In the genomic region with DNA sequence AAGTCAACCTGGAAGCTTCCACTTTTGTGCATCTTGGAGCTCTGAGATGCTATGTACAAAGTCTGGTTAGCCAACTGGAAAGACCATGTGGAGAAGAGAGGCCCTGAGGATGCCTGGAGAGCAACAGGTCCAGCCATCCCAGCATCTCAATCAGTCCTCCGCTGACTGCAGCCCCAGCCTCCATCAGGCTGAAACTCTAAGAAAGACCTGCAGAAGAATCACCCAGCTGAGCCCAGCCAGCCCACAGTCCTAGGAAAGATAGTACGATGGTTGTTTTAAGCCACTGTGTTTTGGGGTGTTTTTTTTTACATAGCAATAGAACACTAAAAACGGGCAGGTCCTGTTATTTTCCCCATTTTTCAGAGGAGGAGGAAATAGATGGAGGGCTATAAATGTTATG, we compare ENCODE assay signal across 29 cellular contexts.
"Had no signal": no experiment of that assay in that cellular context is flagged by ENCODE, and none has a peak within 500 bp of the region (broad histone marks: within the 10 kb centered on the region; RNA-seq: fewer than 3 reads in every experiment).

No MANE protein-coding gene starts in this region.

- H3K4me1 ChIP-seq: colonic mucosa, esophagus squamous epithelium, foreskin keratinocyte, gastrocnemius medialis had no signal

- H3K27ac Mint-ChIP-seq: dendritic cell treated with granulocyte-macrophage colony-stimulating factor and Interleukin-4, amounts not matched to agents 40 ng/mL and 50 ng/mL, for 4 days; effector memory CD8-positive, alpha-beta T cell; endodermal cell had no signal

- H3K9me3 Mint-ChIP-seq: dendritic cell treated with granulocyte-macrophage colony-stimulating factor and Interleukin-4, amounts not matched to agents 40 ng/mL and 50 ng/mL, for 4 days; effector memory CD8-positive, alpha-beta T cell had no signal

- H3K4me3 Mint-ChIP-seq: dendritic cell treated with granulocyte-macrophage colony-stimulating factor and Interleukin-4, amounts not matched to agents 40 ng/mL and 50 ng/mL, for 4 days; effector memory CD8-positive, alpha-beta T cell; endodermal cell had no signal

- H3K27ac ChIP-seq: colonic mucosa, coronary artery, dorsolateral prefrontal cortex, epithelial cell of prostate, esophagus muscularis mucosa, esophagus squamous epithelium, foreskin keratinocyte, gastrocnemius medialis, gastroesophageal sphincter, heart left ventricle, heart right ventricle had no signal

- H3K4me3 ChIP-seq: colonic mucosa, coronary artery, dorsolateral prefrontal cortex, esophagus muscularis mucosa, esophagus squamous epithelium, gastrocnemius medialis, gastroesophageal sphincter, heart left ventricle, heart right ventricle had no signal

- H3K9me3 ChIP-seq: colonic mucosa, gastrocnemius medialis had no signal

- H3K27me3 ChIP-seq: colonic mucosa had no signal

- H3K36me3 ChIP-seq: colonic mucosa, esophagus muscularis mucosa, esophagus squamous epithelium, gastrocnemius medialis, gastroesophageal sphincter, heart left ventricle, heart right ventricle had no signal

- FAIRE-seq: colon, endometrium, endothelial cell of umbilical vein, frontal cortex had no signal

- DNase-seq: colonic mucosa; cortex of kidney; dermis blood vessel endothelial cell; dorsolateral prefrontal cortex; effector CD4-positive, alpha-beta T cell; effector CD8-positive, alpha-beta T cell; effector memory CD4-positive, alpha-beta T cell; effector memory CD8-positive, alpha-beta T cell; endodermal cell; erythroblast; esophagus squamous epithelium; foreskin fibroblast; foreskin keratinocyte; foreskin melanocyte; gastrocnemius medialis; glutamatergic neuron; head of caudate nucleus; heart left ventricle; heart right ventricle had no signal

- ATAC-seq: effector memory CD8-positive, alpha-beta T cell; esophagus mucosa; foreskin keratinocyte; gastrocnemius medialis; gastroesophageal sphincter; heart left ventricle; heart right ventricle had no signal
